Comparison of ENCODE assay signal across 26 cellular contexts in the genomic region with DNA sequence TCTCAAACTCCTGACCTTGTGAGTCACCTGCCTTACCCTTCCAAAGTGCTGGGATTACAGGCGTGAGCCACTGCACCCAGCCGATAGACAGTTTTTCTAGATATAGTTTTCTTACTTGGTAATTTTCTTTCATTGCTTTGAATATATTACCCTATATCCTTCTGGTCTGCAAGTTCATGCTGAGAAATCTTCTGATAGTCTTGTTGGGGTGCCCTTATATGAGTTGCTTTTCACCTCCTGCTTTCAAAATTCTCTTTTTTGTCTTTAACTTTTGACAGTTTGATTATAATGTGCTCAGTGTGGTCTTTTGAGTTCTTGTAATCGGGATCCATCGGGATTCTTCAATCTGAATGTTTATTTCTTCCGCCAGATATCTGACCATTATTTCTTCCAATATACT.
"Had no signal": no experiment of that assay in that cellular context is flagged by ENCODE, and none has a peak within 500 bp of the region (broad histone marks: within the 10 kb centered on the region; RNA-seq: fewer than 3 reads in every experiment).

No MANE protein-coding gene starts in this region.

- H3K27ac ChIP-seq: stomach, suprapubic skin, testis, thoracic aorta, thyroid gland, tibial artery, tibial nerve, transverse colon, upper lobe of left lung, upper lobe of right lung, uterus, vagina had no signal

- H3K27me3 ChIP-seq: stomach, suprapubic skin, testis, thyroid gland, tibial artery, tibial nerve, transverse colon, upper lobe of left lung, upper lobe of right lung, uterus, vagina had no signal

- H3K9me3 ChIP-seq: suprapubic skin, testis, thoracic aorta, thyroid gland, transverse colon, upper lobe of left lung, upper lobe of right lung, uterus, vagina had no signal

- DNase-seq: stimulated activated CD4-positive, alpha-beta T cell treated with anti-CD3 and anti-CD28 coated beads, Interleukin-2, amount 100 ng/mL, for 48 hours; stimulated activated CD4-positive, alpha-beta T cell treated with anti-CD3 and anti-CD28 coated beads, Interleukin-4, amount 100 ng/mL, for 1 hour; stimulated activated CD4-positive, alpha-beta T cell treated with anti-CD3 and anti-CD28 coated beads, Interleukin-4, amount 100 ng/mL, for 24 hours; stimulated activated CD4-positive, alpha-beta T cell treated with anti-CD3 and anti-CD28 coated beads, Interleukin-4, amount 100 ng/mL, for 4 hours; stimulated activated CD8-positive, alpha-beta memory T cell treated with anti-CD3 and anti-CD28 coated beads, Interleukin-4, amount 100 ng/mL, for 48 hours; stimulated activated naive B cell treated with anti-CD40 and anti-IgM and Interleukin-4, amounts not matched to agents 10 μg/mL and 1 μg/mL and 100 μg/mL, for 72 hours; stimulated activated naive CD4-positive, alpha-beta T cell; stimulated activated naive CD4-positive, alpha-beta T cell treated with Interleukin-2 at 50 U/mL for 16 hours; stimulated activated naive CD8-positive, alpha-beta T cell treated with anti-CD3 and anti-CD28 coated beads, Interleukin-15, amount 100 ng/mL, for 72 hours; stimulated activated naive CD8-positive, alpha-beta T cell treated with anti-CD3 and anti-CD28 coated beads, Interleukin-15, Interleukin-2, amounts not matched to agents 100 U/mL and 50 U/mL, for 24 hours; stomach; substantia nigra; testis; thyroid gland; tibial artery; transverse colon; trophoblast cell; upper lobe of left lung; upper lobe of right lung; uterus had no signal

- H3K4me1 ChIP-seq: stomach, suprapubic skin, testis, thyroid gland, tibial artery, tibial nerve, transverse colon, upper lobe of left lung, upper lobe of right lung, uterus, vagina had no signal

- H3K36me3 ChIP-seq: stomach, suprapubic skin, thoracic aorta, thyroid gland, tibial artery, tibial nerve, transverse colon, upper lobe of left lung, upper lobe of right lung, uterus, vagina had no signal

- H3K4me3 ChIP-seq: stomach, suprapubic skin, testis, thoracic aorta, thyroid gland, tibial artery, tibial nerve, transverse colon, upper lobe of left lung, upper lobe of right lung, uterus, vagina had no signal

- ATAC-seq: stimulated activated effector memory CD8-positive, alpha-beta T cell treated with anti-CD3 and anti-CD28 coated beads, Interleukin-12 subunit alpha, Interleukin-12 subunit beta, amount 100 ng/mL, for 72 hours; stimulated activated memory B cell treated with anti-CD40 and anti-IgM and Interleukin-4, amounts not matched to agents 10 μg/mL and 1 μg/mL and 100 μg/mL, for 72 hours; stimulated activated naive B cell treated with anti-CD40 and anti-IgM and Interleukin-4, amounts not matched to agents 10 μg/mL and 1 μg/mL and 100 μg/mL, for 72 hours; stimulated activated naive CD8-positive, alpha-beta T cell treated with anti-CD3 and anti-CD28 coated beads, Interleukin-15, amount 100 ng/mL, for 72 hours; stimulated activated naive CD8-positive, alpha-beta T cell treated with anti-CD3 and anti-CD28 coated beads, Interleukin-15, Interleukin-2, amounts not matched to agents 100 U/mL and 50 U/mL, for 24 hours; upper lobe of right lung had no signal
